ENCODE assay signal across 19 cellular contexts in genomic region chr5:91305640-91306039, GRCh38.
DNase-seq lines count a peak whose midpoint lies in the region; ATAC-seq and TF ChIP-seq lines count a peak whose summit lies in the region.
"Had no signal": no experiment of that assay in that cellular context is flagged by ENCODE, and none has a peak within 500 bp of the region (broad histone marks: within the 10 kb centered on the region; RNA-seq: fewer than 3 reads in every experiment).

No MANE protein-coding gene starts in this region.

- H3K4me3 ChIP-seq in left ventricle myocardium inferior (no peak overlapping the region), right atrium auricular region (no peak overlapping the region), Caco-2 (ENCODE audit: low read depth, low read length) (no peak overlapping the region)
- H3K4me3 ChIP-seq: SJCRH30 had no signal

- H3K4me1 Mint-ChIP-seq in progenitor cell of endocrine pancreas (ENCODE audit: low read depth) (peaks cover 1% of the 10 kb centered on the region), Caco-2 (ENCODE audit: low read depth, unreplicated experiment) (no peaks in the 10 kb centered on the region)

- POLR2A ChIA-PET in Caco-2 (lab: Charles Lee), result no interaction called here

- ATAC-seq in GM18909 (IDR thresholded peaks at IDR 0.05; ENCODE audit: poor library complexity, unreplicated experiment) (no peak), HG03135 (IDR thresholded peaks at IDR 0.05; ENCODE audit: unreplicated experiment) (no peak)
- ATAC-seq: PC-3 had no signal

- no TSS peak for BruUV-seq in Caco-2 (replicated peaks; lab: Mats Ljungman, UMichigan)

- in situ Hi-C loops in GM13976 (cut with MboI; ENCODE audit: low sequenced_read_pairs, unreplicated experiment), result no loop called here

- peak overlapping the region; percentile 53 for H3K27ac ChIP-seq in left ventricle myocardium inferior (replicated peaks)
- no peak overlapping the region for H3K27ac ChIP-seq in right atrium auricular region
- H3K27ac ChIP-seq in cingulate gyrus (ENCODE audit: low read depth, low read length), result peak overlapping the region; percentile 35
- H3K27ac ChIP-seq: SJCRH30 had no signal

- no peaks in the 10 kb centered on the region for H3K36me3 Mint-ChIP-seq in progenitor cell of endocrine pancreas (ENCODE audit: insufficient read depth)
- H3K36me3 Mint-ChIP-seq in Caco-2 (ENCODE audit: insufficient read depth, unreplicated experiment), result no peaks in the 10 kb centered on the region

- H3K9me3 ChIP-seq in left ventricle myocardium inferior (replicated peaks) (no peaks in the 10 kb centered on the region), right atrium auricular region (no peaks in the 10 kb centered on the region), Caco-2 (no peaks in the 10 kb centered on the region)
- H3K9me3 ChIP-seq: SJCRH30 had no signal

- H3K4me1 ChIP-seq in left ventricle myocardium inferior, result peaks cover 18% of the 10 kb centered on the region
- no peaks in the 10 kb centered on the region for H3K4me1 ChIP-seq in right atrium auricular region
- no peaks in the 10 kb centered on the region for H3K4me1 ChIP-seq in Caco-2
- H3K4me1 ChIP-seq: SJCRH30 had no signal

- peak overlapping the region; percentile 59 for H3K27ac Mint-ChIP-seq in progenitor cell of endocrine pancreas
- no peak overlapping the region for H3K27ac Mint-ChIP-seq in Caco-2 (ENCODE audit: unreplicated experiment)

- intact Hi-C loops in left ventricle myocardium inferior (cut with micrococcal nuclease), result no loop called here
- intact Hi-C loops in Caco-2 (cut with micrococcal nuclease; ENCODE audit: unreplicated experiment), result no loop called here

- no peak for TF ChIP-seq CTCF in left ventricle myocardium inferior (IDR thresholded peaks at IDR 0.05; ENCODE audit: borderline replicate concordance)
- no peak for TF ChIP-seq CTCF in right atrium auricular region (IDR thresholded peaks at IDR 0.05)
- no peak for TF ChIP-seq CTCF in progenitor cell of endocrine pancreas (IDR thresholded peaks at IDR 0.05; ENCODE audit: unreplicated experiment)
- TF ChIP-seq CTCF in Caco-2 (IDR thresholded peaks at IDR 0.05; ENCODE audit: insufficient read depth in 1 of 2, low read depth in 1 of 2, low read length in 1 of 2, severe bottlenecking in 1 of 2, unreplicated experiment in 1 of 2), result no peak
- TF ChIP-seq CTCF in GM13976 (IDR thresholded peaks at IDR 0.05; ENCODE audit: borderline replicate concordance, control extremely low read depth, extremely low read depth, insufficient read depth, missing control alignments), result no peak

- H3K27me3 Mint-ChIP-seq in progenitor cell of endocrine pancreas (no peaks in the 10 kb centered on the region), Caco-2 (ENCODE audit: insufficient read depth, unreplicated experiment) (no peaks in the 10 kb centered on the region)

- H3K4me3 Mint-ChIP-seq in progenitor cell of endocrine pancreas (ENCODE audit: low read depth) (no peak overlapping the region), Caco-2 (ENCODE audit: unreplicated experiment) (no peak overlapping the region)

- H3K9me3 Mint-ChIP-seq in progenitor cell of endocrine pancreas (ENCODE audit: low read depth) (no peaks in the 10 kb centered on the region), Caco-2 (ENCODE audit: unreplicated experiment) (no peaks in the 10 kb centered on the region)

- no peaks in the 10 kb centered on the region for H3K36me3 ChIP-seq in left ventricle myocardium inferior
- no peaks in the 10 kb centered on the region for H3K36me3 ChIP-seq in right atrium auricular region
- H3K36me3 ChIP-seq in Caco-2 (ENCODE audit: control insufficient read depth, insufficient read depth, low read length), result no peaks in the 10 kb centered on the region
- H3K36me3 ChIP-seq: SJCRH30 had no signal

- CTCF ChIA-PET in Caco-2 (lab: Charles Lee), result no interaction called here

- no peak for DNase-seq in left ventricle myocardium inferior
- no peak for DNase-seq in right atrium auricular region (ENCODE audit: low spot score)
- no peak for DNase-seq in progenitor cell of endocrine pancreas (ENCODE audit: low spot score, unreplicated experiment)
- no peak for DNase-seq in Caco-2
- DNase-seq in GM13976 (ENCODE audit: low spot score), result no peak
- DNase-seq: C1 segment of cervical spinal cord, COR-L47, DMS153, HCEC 1CT, KBM-7, NCI-H1048, NCI-H1436 treated with DMSO at 0.1 percent for 48 hours, NCI-H2029 treated with DMSO at 0.1 percent for 48 hours, NCI-H774, PC-3, SJCRH30 had no signal

- H3K27me3 ChIP-seq in left ventricle myocardium inferior (ENCODE audit: low read depth) (no peaks in the 10 kb centered on the region), right atrium auricular region (no peaks in the 10 kb centered on the region), Caco-2 (replicated peaks; ENCODE audit: control insufficient read depth, insufficient read depth, low read length) (no peaks in the 10 kb centered on the region)
- H3K27me3 ChIP-seq: SJCRH30 had no signal

Comparison
In these comparisons a context has a peak if more than half of its experiments do, and no peak if none do; other contexts are left out.
1. H3K27ac ChIP-seq: peak in left ventricle myocardium inferior (single experiment) and cingulate gyrus (single experiment); none in right atrium auricular region (0 of 2).